In the genomic region with DNA sequence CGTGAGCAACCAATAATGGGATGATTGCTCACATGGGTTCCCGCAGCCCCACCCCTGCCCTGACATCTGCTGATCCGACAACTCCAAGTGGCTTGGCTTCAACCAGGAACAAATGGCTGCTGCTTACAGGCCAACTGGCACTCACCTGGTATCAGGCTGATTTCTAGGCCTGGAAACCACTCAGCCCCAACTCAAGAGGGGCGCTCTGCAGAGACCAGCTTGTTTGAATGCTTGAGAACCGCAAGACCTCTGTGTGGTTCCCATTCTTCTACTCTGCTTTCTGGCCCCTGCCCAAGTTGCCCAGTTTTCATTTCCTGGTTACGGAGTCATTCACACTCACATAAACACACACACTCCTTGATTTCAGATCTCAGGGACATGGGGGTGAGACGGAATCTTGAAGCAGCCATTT, we compare ENCODE assay signal across 16 cellular contexts. TPM values are rescaled to one million over a fixed set of nuclear protein-coding genes. Genes with fewer than 3 reads are reported as not detected.
A peak's percentile ranks its signal among the peaks of the same experiment; 100 is the strongest.
DNase-seq lines count a peak whose midpoint lies in the region; ATAC-seq and TF ChIP-seq lines count a peak whose summit lies in the region.
"Had no signal": no experiment of that assay in that cellular context is flagged by ENCODE, and none has a peak within 500 bp of the region (broad histone marks: within the 10 kb centered on the region; RNA-seq: fewer than 3 reads in every experiment).

No MANE protein-coding gene starts in this region.

- DNase-seq in Right ventricle myocardium inferior (ENCODE audit: missing footprints) = no peak
- DNase-seq in right atrium auricular region (ENCODE audit: low spot score) = no peak
- DNase-seq in NCI-H524 (lab: John Stamatoyannopoulos, UW) = peak; percentile 83 to 96
- peak; percentile 30 for DNase-seq in left ventricle myocardium inferior
- DNase-seq in upper lobe of right lung = no peak
- DNase-seq in GM19240 (ENCODE audit: insufficient read length, low spot score) = no peak
- no peak for DNase-seq in AG08395 (ENCODE audit: low spot score)
- DNase-seq: activated naive CD4-positive, alpha-beta T cell treated with anti-CD3 and anti-CD28 coated beads for 36 hours; EL; SJCRH30; stimulated activated CD4-positive, alpha-beta T cell treated with anti-CD3 and anti-CD28 coated beads, Interleukin-2, amount 100 ng/mL, for 24 hours; uterus had no signal

- H3K27ac Mint-ChIP-seq in activated T-helper 17 cell treated with anti-CD3 and anti-CD28 coated beads, Interleukin-2, amount 50 U/mL, for 72 hours = no peak overlapping the region
- H3K27ac Mint-ChIP-seq: activated naive CD4-positive, alpha-beta T cell treated with anti-CD3 and anti-CD28 coated beads for 36 hours had no signal

- H3K4me1 ChIP-seq in right atrium auricular region (peaks cover 0 to 22% of the 10 kb centered on the region in 2 donors), left ventricle myocardium inferior (peaks cover 37% of the 10 kb centered on the region), upper lobe of right lung (no peaks in the 10 kb centered on the region)
- H3K4me1 ChIP-seq: SJCRH30, uterus had no signal

- H3K27ac ChIP-seq in right atrium auricular region = no peak overlapping the region
- no peak overlapping the region for H3K27ac ChIP-seq in left ventricle myocardium inferior (replicated peaks)
- H3K27ac ChIP-seq in upper lobe of right lung = no peak overlapping the region
- H3K27ac ChIP-seq: HL-60, SJCRH30, uterus had no signal

- H3K27me3 Mint-ChIP-seq in activated T-helper 17 cell treated with anti-CD3 and anti-CD28 coated beads, Interleukin-2, amount 50 U/mL, for 72 hours = no peaks in the 10 kb centered on the region

- H3K9me3 Mint-ChIP-seq in activated T-helper 17 cell treated with anti-CD3 and anti-CD28 coated beads, Interleukin-2, amount 50 U/mL, for 72 hours = no peaks in the 10 kb centered on the region
- H3K9me3 Mint-ChIP-seq: activated naive CD4-positive, alpha-beta T cell treated with anti-CD3 and anti-CD28 coated beads for 36 hours had no signal

- H3K4me3 Mint-ChIP-seq in activated T-helper 17 cell treated with anti-CD3 and anti-CD28 coated beads, Interleukin-2, amount 50 U/mL, for 72 hours = no peak overlapping the region
- H3K4me3 Mint-ChIP-seq: activated naive CD4-positive, alpha-beta T cell treated with anti-CD3 and anti-CD28 coated beads for 36 hours had no signal

- no peaks in the 10 kb centered on the region for H3K36me3 ChIP-seq in right atrium auricular region
- no peaks in the 10 kb centered on the region for H3K36me3 ChIP-seq in left ventricle myocardium inferior
- H3K36me3 ChIP-seq in upper lobe of right lung = no peaks in the 10 kb centered on the region
- H3K36me3 ChIP-seq: SJCRH30, uterus had no signal

- H3K27me3 ChIP-seq in right atrium auricular region (no peaks in the 10 kb centered on the region), left ventricle myocardium inferior (ENCODE audit: low read depth) (no peaks in the 10 kb centered on the region), upper lobe of right lung (no peaks in the 10 kb centered on the region)
- H3K27me3 ChIP-seq: SJCRH30, uterus had no signal

- intact Hi-C loops in Right ventricle myocardium inferior (cut with DNase I) = no loop called here
- intact Hi-C loops in left ventricle myocardium inferior (cut with micrococcal nuclease) = no loop called here
- intact Hi-C loops in upper lobe of right lung (cut with DNase I) = no loop called here

- no peaks in the 10 kb centered on the region for H3K4me1 Mint-ChIP-seq in activated T-helper 17 cell treated with anti-CD3 and anti-CD28 coated beads, Interleukin-2, amount 50 U/mL, for 72 hours

- TF ChIP-seq CTCF in right atrium auricular region (IDR thresholded peaks at IDR 0.05) (no peak), left ventricle myocardium inferior (IDR thresholded peaks at IDR 0.05; ENCODE audit: borderline replicate concordance) (no peak), upper lobe of right lung (IDR thresholded peaks at IDR 0.05) (no peak)

- no peak overlapping the region for H3K4me3 ChIP-seq in right atrium auricular region
- no peak overlapping the region for H3K4me3 ChIP-seq in left ventricle myocardium inferior
- no peak overlapping the region for H3K4me3 ChIP-seq in upper lobe of right lung
- H3K4me3 ChIP-seq: SJCRH30, uterus had no signal

- ATAC-seq in Right ventricle myocardium inferior (peak; percentile 57), upper lobe of right lung (peak; percentile 58)
- ATAC-seq in activated T-helper 17 cell treated with anti-CD3 and anti-CD28 coated beads, Interleukin-2, amount 50 U/mL, for 72 hours (replicated peaks) = no peak

- H3K9me3 ChIP-seq in right atrium auricular region = no peaks in the 10 kb centered on the region
- no peaks in the 10 kb centered on the region for H3K9me3 ChIP-seq in left ventricle myocardium inferior (replicated peaks)
- H3K9me3 ChIP-seq in upper lobe of right lung = no peaks in the 10 kb centered on the region
- H3K9me3 ChIP-seq: SJCRH30, uterus had no signal

- H3K36me3 Mint-ChIP-seq in activated T-helper 17 cell treated with anti-CD3 and anti-CD28 coated beads, Interleukin-2, amount 50 U/mL, for 72 hours (ENCODE audit: low read depth) = no peaks in the 10 kb centered on the region

RNA-seq across cellular contexts. Expression of gene TNP1, which starts 52.0 kb away (rescaled TPM):
- not detected for total RNA-seq in Right ventricle myocardium inferior
- not detected for total RNA-seq in right atrium auricular region
- total RNA-seq in left ventricle myocardium inferior = not detected
- not detected for total RNA-seq in upper lobe of right lung
- not detected for total RNA-seq in activated T-helper 17 cell treated with anti-CD3 and anti-CD28 coated beads, Interleukin-2, amount 50 U/mL, for 72 hours
- total RNA-seq: activated naive CD4-positive, alpha-beta T cell treated with anti-CD3 and anti-CD28 coated beads for 36 hours; fibroblast of lung; mucosa of gallbladder; SJCRH30; uterus had no signal

Comparison
In these comparisons a context has a peak if more than half of its experiments do, and no peak if none do; other contexts are left out.
1. DNase-seq: peak in NCI-H524 (2 of 2) and left ventricle myocardium inferior (single experiment); none in Right ventricle myocardium inferior (single experiment), right atrium auricular region (single experiment), upper lobe of right lung (single experiment), GM19240 (single experiment) and AG08395 (single experiment).